In the genomic region with DNA sequence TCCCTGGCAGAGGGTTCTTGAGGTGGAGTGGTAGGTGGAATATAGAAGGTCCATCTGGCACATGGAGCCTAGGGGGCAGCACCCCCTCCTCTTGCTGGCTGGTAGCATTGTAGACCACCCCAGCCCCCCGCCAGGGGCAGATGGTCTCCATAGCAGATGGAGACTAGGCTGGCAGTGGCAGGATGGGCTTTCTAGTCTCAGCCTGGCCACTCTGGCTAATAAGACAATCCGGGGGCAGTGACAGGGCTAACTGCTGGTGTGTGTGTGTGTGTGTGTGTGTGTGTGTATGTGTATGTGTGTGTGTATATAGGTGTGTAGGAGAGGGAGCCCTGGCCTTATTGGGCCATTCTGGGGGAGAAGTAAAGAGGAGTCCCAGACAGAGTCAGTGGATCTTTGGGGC, we compare ENCODE assay signal across 1 cellular context.
TF ChIP-seq lines count a peak whose summit lies in the region.

No MANE protein-coding gene starts in this region.

TF ChIP-seq in K562, 482 proteins besides CTCF, POLR2A, EP300 and RAD21 (continues in another document):
- TF ChIP-seq, protein P1, sequence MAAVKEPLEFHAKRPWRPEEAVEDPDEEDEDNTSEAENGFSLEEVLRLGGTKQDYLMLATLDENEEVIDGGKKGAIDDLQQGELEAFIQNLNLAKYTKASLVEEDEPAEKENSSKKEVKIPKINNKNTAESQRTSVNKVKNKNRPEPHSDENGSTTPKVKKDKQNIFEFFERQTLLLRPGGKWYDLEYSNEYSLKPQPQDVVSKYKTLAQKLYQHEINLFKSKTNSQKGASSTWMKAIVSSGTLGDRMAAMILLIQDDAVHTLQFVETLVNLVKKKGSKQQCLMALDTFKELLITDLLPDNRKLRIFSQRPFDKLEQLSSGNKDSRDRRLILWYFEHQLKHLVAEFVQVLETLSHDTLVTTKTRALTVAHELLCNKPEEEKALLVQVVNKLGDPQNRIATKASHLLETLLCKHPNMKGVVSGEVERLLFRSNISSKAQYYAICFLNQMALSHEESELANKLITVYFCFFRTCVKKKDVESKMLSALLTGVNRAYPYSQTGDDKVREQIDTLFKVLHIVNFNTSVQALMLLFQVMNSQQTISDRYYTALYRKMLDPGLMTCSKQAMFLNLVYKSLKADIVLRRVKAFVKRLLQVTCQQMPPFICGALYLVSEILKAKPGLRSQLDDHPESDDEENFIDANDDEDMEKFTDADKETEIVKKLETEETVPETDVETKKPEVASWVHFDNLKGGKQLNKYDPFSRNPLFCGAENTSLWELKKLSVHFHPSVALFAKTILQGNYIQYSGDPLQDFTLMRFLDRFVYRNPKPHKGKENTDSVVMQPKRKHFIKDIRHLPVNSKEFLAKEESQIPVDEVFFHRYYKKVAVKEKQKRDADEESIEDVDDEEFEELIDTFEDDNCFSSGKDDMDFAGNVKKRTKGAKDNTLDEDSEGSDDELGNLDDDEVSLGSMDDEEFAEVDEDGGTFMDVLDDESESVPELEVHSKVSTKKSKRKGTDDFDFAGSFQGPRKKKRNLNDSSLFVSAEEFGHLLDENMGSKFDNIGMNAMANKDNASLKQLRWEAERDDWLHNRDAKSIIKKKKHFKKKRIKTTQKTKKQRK (IDR thresholded peaks at IDR 0.05; ENCODE audit: borderline replicate concordance, low read depth, low read length): no peak
- TF ChIP-seq FOXA1 (IDR thresholded peaks at IDR 0.05; ENCODE audit: borderline replicate concordance) (no peak), NONO (IDR thresholded peaks at IDR 0.05; ENCODE audit: low read depth in 2 of 2, low read length in 1 of 2) (no peak), PTTG1 (tag; IDR thresholded peaks at IDR 0.05; ENCODE audit: low read depth) (no peak), RFX7 (CRISPR knock-in tag; IDR thresholded peaks at IDR 0.05) (no peak), CBX3 (IDR thresholded peaks at IDR 0.05; ENCODE audit: borderline replicate concordance in 1 of 2, low read length in 2 of 2) (no peak), FOXJ2 (tag; IDR thresholded peaks at IDR 0.05) (no peak), ZNF764 (CRISPR knock-in tag; IDR thresholded peaks at IDR 0.05; ENCODE audit: low read depth) (no peak), FOS (IDR thresholded peaks at IDR 0.05; ENCODE audit: extremely low read depth, insufficient read length) (no peak), POLR2B (IDR thresholded peaks at IDR 0.05; ENCODE audit: low read depth, partially characterized antibody) (peak; percentile 66), JUND (IDR thresholded peaks at IDR 0.05; ENCODE audit: borderline replicate concordance, low read depth, low read length) (no peak), JUND (tag; IDR thresholded peaks at IDR 0.05; ENCODE audit: borderline replicate concordance, low read depth, low read length) (no peak), LARP7 (IDR thresholded peaks at IDR 0.05) (no peak), HNRNPL (IDR thresholded peaks at IDR 0.05; ENCODE audit: low read depth, low read length) (no peak), ZBTB8A (IDR thresholded peaks at IDR 0.05; ENCODE audit: partially characterized antibody) (no peak), TOE1 (IDR thresholded peaks at IDR 0.05; ENCODE audit: borderline replicate concordance) (no peak), TOE1 (CRISPR knock-in tag; IDR thresholded peaks at IDR 0.05; ENCODE audit: borderline replicate concordance, low read depth) (no peak), FOXJ3 (CRISPR knock-in tag; IDR thresholded peaks at IDR 0.05) (no peak), PHTF2 (CRISPR knock-in tag; IDR thresholded peaks at IDR 0.05) (no peak)
- TF ChIP-seq, protein P2, sequence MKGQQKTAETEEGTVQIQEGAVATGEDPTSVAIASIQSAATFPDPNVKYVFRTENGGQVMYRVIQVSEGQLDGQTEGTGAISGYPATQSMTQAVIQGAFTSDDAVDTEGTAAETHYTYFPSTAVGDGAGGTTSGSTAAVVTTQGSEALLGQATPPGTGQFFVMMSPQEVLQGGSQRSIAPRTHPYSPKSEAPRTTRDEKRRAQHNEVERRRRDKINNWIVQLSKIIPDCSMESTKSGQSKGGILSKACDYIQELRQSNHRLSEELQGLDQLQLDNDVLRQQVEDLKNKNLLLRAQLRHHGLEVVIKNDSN (CRISPR knock-in tag; IDR thresholded peaks at IDR 0.05): no peak
- TF ChIP-seq, protein P3, sequence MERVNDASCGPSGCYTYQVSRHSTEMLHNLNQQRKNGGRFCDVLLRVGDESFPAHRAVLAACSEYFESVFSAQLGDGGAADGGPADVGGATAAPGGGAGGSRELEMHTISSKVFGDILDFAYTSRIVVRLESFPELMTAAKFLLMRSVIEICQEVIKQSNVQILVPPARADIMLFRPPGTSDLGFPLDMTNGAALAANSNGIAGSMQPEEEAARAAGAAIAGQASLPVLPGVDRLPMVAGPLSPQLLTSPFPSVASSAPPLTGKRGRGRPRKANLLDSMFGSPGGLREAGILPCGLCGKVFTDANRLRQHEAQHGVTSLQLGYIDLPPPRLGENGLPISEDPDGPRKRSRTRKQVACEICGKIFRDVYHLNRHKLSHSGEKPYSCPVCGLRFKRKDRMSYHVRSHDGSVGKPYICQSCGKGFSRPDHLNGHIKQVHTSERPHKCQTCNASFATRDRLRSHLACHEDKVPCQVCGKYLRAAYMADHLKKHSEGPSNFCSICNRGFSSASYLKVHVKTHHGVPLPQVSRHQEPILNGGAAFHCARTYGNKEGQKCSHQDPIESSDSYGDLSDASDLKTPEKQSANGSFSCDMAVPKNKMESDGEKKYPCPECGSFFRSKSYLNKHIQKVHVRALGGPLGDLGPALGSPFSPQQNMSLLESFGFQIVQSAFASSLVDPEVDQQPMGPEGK (CRISPR knock-in tag; IDR thresholded peaks at IDR 0.05; ENCODE audit: borderline replicate concordance): no peak
- TF ChIP-seq, protein P4, sequence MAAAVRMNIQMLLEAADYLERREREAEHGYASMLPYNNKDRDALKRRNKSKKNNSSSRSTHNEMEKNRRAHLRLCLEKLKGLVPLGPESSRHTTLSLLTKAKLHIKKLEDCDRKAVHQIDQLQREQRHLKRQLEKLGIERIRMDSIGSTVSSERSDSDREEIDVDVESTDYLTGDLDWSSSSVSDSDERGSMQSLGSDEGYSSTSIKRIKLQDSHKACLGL (CRISPR knock-in tag; IDR thresholded peaks at IDR 0.05; ENCODE audit: borderline replicate concordance, poor library complexity, severe bottlenecking): no peak
- TF ChIP-seq, protein P5, sequence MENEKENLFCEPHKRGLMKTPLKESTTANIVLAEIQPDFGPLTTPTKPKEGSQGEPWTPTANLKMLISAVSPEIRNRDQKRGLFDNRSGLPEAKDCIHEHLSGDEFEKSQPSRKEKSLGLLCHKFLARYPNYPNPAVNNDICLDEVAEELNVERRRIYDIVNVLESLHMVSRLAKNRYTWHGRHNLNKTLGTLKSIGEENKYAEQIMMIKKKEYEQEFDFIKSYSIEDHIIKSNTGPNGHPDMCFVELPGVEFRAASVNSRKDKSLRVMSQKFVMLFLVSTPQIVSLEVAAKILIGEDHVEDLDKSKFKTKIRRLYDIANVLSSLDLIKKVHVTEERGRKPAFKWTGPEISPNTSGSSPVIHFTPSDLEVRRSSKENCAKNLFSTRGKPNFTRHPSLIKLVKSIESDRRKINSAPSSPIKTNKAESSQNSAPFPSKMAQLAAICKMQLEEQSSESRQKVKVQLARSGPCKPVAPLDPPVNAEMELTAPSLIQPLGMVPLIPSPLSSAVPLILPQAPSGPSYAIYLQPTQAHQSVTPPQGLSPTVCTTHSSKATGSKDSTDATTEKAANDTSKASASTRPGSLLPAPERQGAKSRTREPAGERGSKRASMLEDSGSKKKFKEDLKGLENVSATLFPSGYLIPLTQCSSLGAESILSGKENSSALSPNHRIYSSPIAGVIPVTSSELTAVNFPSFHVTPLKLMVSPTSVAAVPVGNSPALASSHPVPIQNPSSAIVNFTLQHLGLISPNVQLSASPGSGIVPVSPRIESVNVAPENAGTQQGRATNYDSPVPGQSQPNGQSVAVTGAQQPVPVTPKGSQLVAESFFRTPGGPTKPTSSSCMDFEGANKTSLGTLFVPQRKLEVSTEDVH (IDR thresholded peaks at IDR 0.05; ENCODE audit: low read depth, partially characterized antibody): no peak
- TF ChIP-seq, protein P6, sequence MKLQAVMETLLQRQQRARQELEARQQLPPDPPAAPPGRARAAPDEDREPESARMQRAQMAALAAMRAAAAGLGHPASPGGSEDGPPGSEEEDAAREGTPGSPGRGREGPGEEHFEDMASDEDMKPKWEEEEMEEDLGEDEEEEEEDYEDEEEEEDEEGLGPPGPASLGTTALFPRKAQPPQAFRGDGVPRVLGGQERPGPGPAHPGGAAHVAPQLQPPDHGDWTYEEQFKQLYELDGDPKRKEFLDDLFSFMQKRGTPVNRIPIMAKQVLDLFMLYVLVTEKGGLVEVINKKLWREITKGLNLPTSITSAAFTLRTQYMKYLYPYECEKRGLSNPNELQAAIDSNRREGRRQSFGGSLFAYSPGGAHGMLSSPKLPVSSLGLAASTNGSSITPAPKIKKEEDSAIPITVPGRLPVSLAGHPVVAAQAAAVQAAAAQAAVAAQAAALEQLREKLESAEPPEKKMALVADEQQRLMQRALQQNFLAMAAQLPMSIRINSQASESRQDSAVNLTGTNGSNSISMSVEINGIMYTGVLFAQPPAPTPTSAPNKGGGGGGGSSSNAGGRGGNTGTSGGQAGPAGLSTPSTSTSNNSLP (IDR thresholded peaks at IDR 0.05; ENCODE audit: borderline replicate concordance, low read depth, low read length): no peak
- TF ChIP-seq, protein P7, sequence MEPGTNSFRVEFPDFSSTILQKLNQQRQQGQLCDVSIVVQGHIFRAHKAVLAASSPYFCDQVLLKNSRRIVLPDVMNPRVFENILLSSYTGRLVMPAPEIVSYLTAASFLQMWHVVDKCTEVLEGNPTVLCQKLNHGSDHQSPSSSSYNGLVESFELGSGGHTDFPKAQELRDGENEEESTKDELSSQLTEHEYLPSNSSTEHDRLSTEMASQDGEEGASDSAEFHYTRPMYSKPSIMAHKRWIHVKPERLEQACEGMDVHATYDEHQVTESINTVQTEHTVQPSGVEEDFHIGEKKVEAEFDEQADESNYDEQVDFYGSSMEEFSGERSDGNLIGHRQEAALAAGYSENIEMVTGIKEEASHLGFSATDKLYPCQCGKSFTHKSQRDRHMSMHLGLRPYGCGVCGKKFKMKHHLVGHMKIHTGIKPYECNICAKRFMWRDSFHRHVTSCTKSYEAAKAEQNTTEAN (CRISPR knock-in tag; IDR thresholded peaks at IDR 0.05): no peak
- TF ChIP-seq, protein P8, sequence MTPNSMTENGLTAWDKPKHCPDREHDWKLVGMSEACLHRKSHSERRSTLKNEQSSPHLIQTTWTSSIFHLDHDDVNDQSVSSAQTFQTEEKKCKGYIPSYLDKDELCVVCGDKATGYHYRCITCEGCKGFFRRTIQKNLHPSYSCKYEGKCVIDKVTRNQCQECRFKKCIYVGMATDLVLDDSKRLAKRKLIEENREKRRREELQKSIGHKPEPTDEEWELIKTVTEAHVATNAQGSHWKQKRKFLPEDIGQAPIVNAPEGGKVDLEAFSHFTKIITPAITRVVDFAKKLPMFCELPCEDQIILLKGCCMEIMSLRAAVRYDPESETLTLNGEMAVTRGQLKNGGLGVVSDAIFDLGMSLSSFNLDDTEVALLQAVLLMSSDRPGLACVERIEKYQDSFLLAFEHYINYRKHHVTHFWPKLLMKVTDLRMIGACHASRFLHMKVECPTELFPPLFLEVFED (CRISPR knock-in tag; conservative IDR thresholded peaks at IDR 0.05): peak; percentile 27; the same call in 1 of the 2 replicates
- TF ChIP-seq, protein P9, sequence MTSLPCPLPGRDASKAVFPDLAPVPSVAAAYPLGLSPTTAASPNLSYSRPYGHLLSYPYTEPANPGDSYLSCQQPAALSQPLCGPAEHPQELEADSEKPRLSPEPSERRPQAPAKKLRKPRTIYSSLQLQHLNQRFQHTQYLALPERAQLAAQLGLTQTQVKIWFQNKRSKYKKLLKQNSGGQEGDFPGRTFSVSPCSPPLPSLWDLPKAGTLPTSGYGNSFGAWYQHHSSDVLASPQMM (CRISPR knock-in tag; IDR thresholded peaks at IDR 0.05): no peak
- TF ChIP-seq, protein P10, sequence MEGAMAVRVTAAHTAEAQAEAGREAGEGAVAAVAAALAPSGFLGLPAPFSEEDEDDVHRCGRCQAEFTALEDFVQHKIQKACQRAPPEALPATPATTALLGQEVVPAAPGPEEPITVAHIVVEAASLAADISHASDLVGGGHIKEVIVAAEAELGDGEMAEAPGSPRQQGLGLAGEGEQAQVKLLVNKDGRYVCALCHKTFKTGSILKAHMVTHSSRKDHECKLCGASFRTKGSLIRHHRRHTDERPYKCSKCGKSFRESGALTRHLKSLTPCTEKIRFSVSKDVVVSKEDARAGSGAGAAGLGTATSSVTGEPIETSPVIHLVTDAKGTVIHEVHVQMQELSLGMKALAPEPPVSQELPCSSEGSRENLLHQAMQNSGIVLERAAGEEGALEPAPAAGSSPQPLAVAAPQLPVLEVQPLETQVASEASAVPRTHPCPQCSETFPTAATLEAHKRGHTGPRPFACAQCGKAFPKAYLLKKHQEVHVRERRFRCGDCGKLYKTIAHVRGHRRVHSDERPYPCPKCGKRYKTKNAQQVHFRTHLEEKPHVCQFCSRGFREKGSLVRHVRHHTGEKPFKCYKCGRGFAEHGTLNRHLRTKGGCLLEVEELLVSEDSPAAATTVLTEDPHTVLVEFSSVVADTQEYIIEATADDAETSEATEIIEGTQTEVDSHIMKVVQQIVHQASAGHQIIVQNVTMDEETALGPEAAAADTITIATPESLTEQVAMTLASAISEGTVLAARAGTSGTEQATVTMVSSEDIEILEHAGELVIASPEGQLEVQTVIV (CRISPR knock-in tag; IDR thresholded peaks at IDR 0.05; ENCODE audit: borderline replicate concordance): no peak
- TF ChIP-seq, protein P11, sequence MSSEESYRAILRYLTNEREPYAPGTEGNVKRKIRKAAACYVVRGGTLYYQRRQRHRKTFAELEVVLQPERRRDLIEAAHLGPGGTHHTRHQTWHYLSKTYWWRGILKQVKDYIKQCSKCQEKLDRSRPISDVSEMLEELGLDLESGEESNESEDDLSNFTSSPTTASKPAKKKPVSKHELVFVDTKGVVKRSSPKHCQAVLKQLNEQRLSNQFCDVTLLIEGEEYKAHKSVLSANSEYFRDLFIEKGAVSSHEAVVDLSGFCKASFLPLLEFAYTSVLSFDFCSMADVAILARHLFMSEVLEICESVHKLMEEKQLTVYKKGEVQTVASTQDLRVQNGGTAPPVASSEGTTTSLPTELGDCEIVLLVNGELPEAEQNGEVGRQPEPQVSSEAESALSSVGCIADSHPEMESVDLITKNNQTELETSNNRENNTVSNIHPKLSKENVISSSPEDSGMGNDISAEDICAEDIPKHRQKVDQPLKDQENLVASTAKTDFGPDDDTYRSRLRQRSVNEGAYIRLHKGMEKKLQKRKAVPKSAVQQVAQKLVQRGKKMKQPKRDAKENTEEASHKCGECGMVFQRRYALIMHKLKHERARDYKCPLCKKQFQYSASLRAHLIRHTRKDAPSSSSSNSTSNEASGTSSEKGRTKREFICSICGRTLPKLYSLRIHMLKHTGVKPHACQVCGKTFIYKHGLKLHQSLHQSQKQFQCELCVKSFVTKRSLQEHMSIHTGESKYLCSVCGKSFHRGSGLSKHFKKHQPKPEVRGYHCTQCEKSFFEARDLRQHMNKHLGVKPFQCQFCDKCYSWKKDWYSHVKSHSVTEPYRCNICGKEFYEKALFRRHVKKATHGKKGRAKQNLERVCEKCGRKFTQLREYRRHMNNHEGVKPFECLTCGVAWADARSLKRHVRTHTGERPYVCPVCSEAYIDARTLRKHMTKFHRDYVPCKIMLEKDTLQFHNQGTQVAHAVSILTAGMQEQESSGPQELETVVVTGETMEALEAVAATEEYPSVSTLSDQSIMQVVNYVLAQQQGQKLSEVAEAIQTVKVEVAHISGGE (CRISPR knock-in tag; IDR thresholded peaks at IDR 0.05): 0 out of 6 replicates have a peak, but pooled peaks of 1 of the 3 experiments have one; percentile 13
- TF ChIP-seq, protein P12, sequence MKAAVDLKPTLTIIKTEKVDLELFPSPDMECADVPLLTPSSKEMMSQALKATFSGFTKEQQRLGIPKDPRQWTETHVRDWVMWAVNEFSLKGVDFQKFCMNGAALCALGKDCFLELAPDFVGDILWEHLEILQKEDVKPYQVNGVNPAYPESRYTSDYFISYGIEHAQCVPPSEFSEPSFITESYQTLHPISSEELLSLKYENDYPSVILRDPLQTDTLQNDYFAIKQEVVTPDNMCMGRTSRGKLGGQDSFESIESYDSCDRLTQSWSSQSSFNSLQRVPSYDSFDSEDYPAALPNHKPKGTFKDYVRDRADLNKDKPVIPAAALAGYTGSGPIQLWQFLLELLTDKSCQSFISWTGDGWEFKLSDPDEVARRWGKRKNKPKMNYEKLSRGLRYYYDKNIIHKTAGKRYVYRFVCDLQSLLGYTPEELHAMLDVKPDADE (conservative IDR thresholded peaks at IDR 0.05; ENCODE audit: control insufficient read depth, low read depth, low read length): no peak
